ENCODE assay signal across 8 cellular contexts in genomic region chr13:113904411-113904810, GRCh38. TPM values are rescaled to one million over a fixed set of nuclear protein-coding genes. Genes with fewer than 3 reads are reported as not detected.
DNase-seq lines count a peak whose midpoint lies in the region; ATAC-seq and TF ChIP-seq lines count a peak whose summit lies in the region.

No MANE protein-coding gene starts in this region.

- peaks cover 32% of the 10 kb centered on the region for H3K27me3 Mint-ChIP-seq in activated CD8-positive, alpha-beta memory T cell treated with anti-CD3 and anti-CD28 coated beads, Interleukin-2, amount 10 ng/mL, durations not matched to agents 7 days and 5 days

- POLR2A ChIA-PET in HEK293 (lab: Yijun Ruan, JAX), result no interaction called here

- peaks cover 6% of the 10 kb centered on the region; the same call in 1 of the 2 replicates for H3K4me1 ChIP-seq in BE2C
- peaks cover 6% of the 10 kb centered on the region; the same call in 1 of the 2 replicates for H3K4me1 ChIP-seq in HEK293 (ENCODE audit: control insufficient read depth, insufficient read depth, low read length)
- H3K4me1 ChIP-seq in left ventricle myocardium inferior, result peaks cover 15% of the 10 kb centered on the region

- TF ChIP-seq CTCF in BE2C (IDR thresholded peaks at IDR 0.05; ENCODE audit: low read depth, low read length) (peak; percentile 88), HEK293 (tag by site-specific recombination; IDR thresholded peaks at IDR 0.05) (no peak), left ventricle myocardium inferior (IDR thresholded peaks at IDR 0.05; ENCODE audit: borderline replicate concordance) (peak; percentile 84)

- H3K27ac ChIP-seq in HEK293 (ENCODE audit: extremely low read depth, low read depth, low read length) (no peak overlapping the region), left ventricle myocardium inferior (replicated peaks) (no peak overlapping the region)

- H3K9me3 ChIP-seq in BE2C, result no peaks in the 10 kb centered on the region
- H3K9me3 ChIP-seq in HEK293 (ENCODE audit: control insufficient read depth, insufficient read depth, low read depth, low read length), result no peaks in the 10 kb centered on the region
- H3K9me3 ChIP-seq in left ventricle myocardium inferior (replicated peaks), result no peaks in the 10 kb centered on the region

- intact Hi-C loops in left ventricle myocardium inferior (cut with micrococcal nuclease), result loop anchor here (5.0 kb wide), 1 partner anchor 87 kb away; no protein-coding TSS in a partner anchor

- DNase-seq in BE2C (peak; percentile 73), left ventricle myocardium inferior (peak; percentile 64), NCI-H2107 (lab: John Stamatoyannopoulos, UW) (no peak)
- peak; percentile 42 for DNase-seq in activated CD8-positive, alpha-beta memory T cell treated with anti-CD3 and anti-CD28 coated beads, Interleukin-2, amount 10 ng/mL, durations not matched to agents 7 days and 5 days
- DNase-seq in stimulated activated effector memory CD8-positive, alpha-beta T cell treated with anti-CD3 and anti-CD28 coated beads, Interleukin-12 subunit alpha, Interleukin-12 subunit beta, amount 100 ng/mL, for 72 hours (ENCODE audit: low spot score in 2 of 2), result peak in 1 of 2 donors; percentile 49

- H3K36me3 ChIP-seq in BE2C (no peaks in the 10 kb centered on the region), HEK293 (ENCODE audit: control insufficient read depth in 2 of 2, insufficient read depth in 1 of 2, low read length in 2 of 2) (no peaks in the 10 kb centered on the region), left ventricle myocardium inferior (no peaks in the 10 kb centered on the region)

- H3K4me3 Mint-ChIP-seq in activated CD8-positive, alpha-beta memory T cell treated with anti-CD3 and anti-CD28 coated beads, Interleukin-2, amount 10 ng/mL, durations not matched to agents 7 days and 5 days, result no peak overlapping the region
- H3K4me3 Mint-ChIP-seq in stimulated activated effector memory CD8-positive, alpha-beta T cell treated with anti-CD3 and anti-CD28 coated beads, Interleukin-12 subunit alpha, Interleukin-12 subunit beta, amount 100 ng/mL, for 72 hours, result no peak overlapping the region

- no peaks in the 10 kb centered on the region for H3K4me1 Mint-ChIP-seq in activated CD8-positive, alpha-beta memory T cell treated with anti-CD3 and anti-CD28 coated beads, Interleukin-2, amount 10 ng/mL, durations not matched to agents 7 days and 5 days
- peaks cover 4% of the 10 kb centered on the region for H3K4me1 Mint-ChIP-seq in stimulated activated effector memory CD8-positive, alpha-beta T cell treated with anti-CD3 and anti-CD28 coated beads, Interleukin-12 subunit alpha, Interleukin-12 subunit beta, amount 100 ng/mL, for 72 hours

- H3K27ac Mint-ChIP-seq in activated CD8-positive, alpha-beta memory T cell treated with anti-CD3 and anti-CD28 coated beads, Interleukin-2, amount 10 ng/mL, durations not matched to agents 7 days and 5 days, result no peak overlapping the region
- no peak overlapping the region for H3K27ac Mint-ChIP-seq in stimulated activated effector memory CD8-positive, alpha-beta T cell treated with anti-CD3 and anti-CD28 coated beads, Interleukin-12 subunit alpha, Interleukin-12 subunit beta, amount 100 ng/mL, for 72 hours

- H3K27me3 ChIP-seq in BE2C (peaks cover 18% of the 10 kb centered on the region), left ventricle myocardium inferior (ENCODE audit: low read depth) (no peaks in the 10 kb centered on the region)

- ATAC-seq in activated CD8-positive, alpha-beta memory T cell treated with anti-CD3 and anti-CD28 coated beads, Interleukin-2, amount 10 ng/mL, durations not matched to agents 7 days and 5 days, result peak; percentile 47
- peak; percentile 67 for ATAC-seq in stimulated activated effector memory CD8-positive, alpha-beta T cell treated with anti-CD3 and anti-CD28 coated beads, Interleukin-12 subunit alpha, Interleukin-12 subunit beta, amount 100 ng/mL, for 72 hours
- ATAC-seq in GM18505 (IDR thresholded peaks at IDR 0.05; ENCODE audit: unreplicated experiment) (no peak), HG03175 (IDR thresholded peaks at IDR 0.05; ENCODE audit: unreplicated experiment) (no peak)

- no peaks in the 10 kb centered on the region for H3K9me3 Mint-ChIP-seq in activated CD8-positive, alpha-beta memory T cell treated with anti-CD3 and anti-CD28 coated beads, Interleukin-2, amount 10 ng/mL, durations not matched to agents 7 days and 5 days (ENCODE audit: low read depth)
- no peaks in the 10 kb centered on the region for H3K9me3 Mint-ChIP-seq in stimulated activated effector memory CD8-positive, alpha-beta T cell treated with anti-CD3 and anti-CD28 coated beads, Interleukin-12 subunit alpha, Interleukin-12 subunit beta, amount 100 ng/mL, for 72 hours

- no peak for TF ChIP-seq POLR2A in GM18505 (IDR thresholded peaks at IDR 0.05; ENCODE audit: borderline replicate concordance, extremely low read depth, insufficient read depth, insufficient read length)

- H3K36me3 Mint-ChIP-seq in activated CD8-positive, alpha-beta memory T cell treated with anti-CD3 and anti-CD28 coated beads, Interleukin-2, amount 10 ng/mL, durations not matched to agents 7 days and 5 days, result no peaks in the 10 kb centered on the region
- no peaks in the 10 kb centered on the region for H3K36me3 Mint-ChIP-seq in stimulated activated effector memory CD8-positive, alpha-beta T cell treated with anti-CD3 and anti-CD28 coated beads, Interleukin-12 subunit alpha, Interleukin-12 subunit beta, amount 100 ng/mL, for 72 hours

- H3K4me3 ChIP-seq in BE2C (ENCODE audit: low read depth, low read length) (no peak overlapping the region), HEK293 (ENCODE audit: low read depth, low read length) (no peak overlapping the region), left ventricle myocardium inferior (no peak overlapping the region)

- CTCF ChIA-PET in HEK293 (lab: Yijun Ruan, JAX), result no interaction called here
- CTCF ChIA-PET in activated CD8-positive, alpha-beta memory T cell treated with anti-CD3 and anti-CD28 coated beads, Interleukin-2, amount 10 ng/mL, durations not matched to agents 7 days and 5 days (lab: Charles Lee), result interaction anchor here (1.3 to 1.4 kb wide), 2 partner anchors 88 to 89 kb away, joined by 3 to 4 read pairs; no protein-coding TSS in a partner anchor

TF ChIP-seq in HEK293, 187 proteins besides CTCF, POLR2A, EP300 and RAD21 (continues in another document):
- TF ChIP-seq ZFP41 (tag by site-specific recombination; IDR thresholded peaks at IDR 0.05; ENCODE audit: borderline replicate concordance) (no peak), ZNF660 (tag by site-specific recombination; IDR thresholded peaks at IDR 0.05) (no peak), ZNF510 (tag by site-specific recombination; IDR thresholded peaks at IDR 0.05; ENCODE audit: insufficient replicate concordance) (no peak), ZBTB1 (tag by site-specific recombination; IDR thresholded peaks at IDR 0.05) (no peak), ZNF600 (tag by site-specific recombination; IDR thresholded peaks at IDR 0.05) (peak; percentile 55; the same call in 1 of the 2 replicates), GLI4 (tag by site-specific recombination; IDR thresholded peaks at IDR 0.05) (no peak), ZNF670 (tag by site-specific recombination; IDR thresholded peaks at IDR 0.05; ENCODE audit: low read depth) (no peak), ZFP37 (tag by site-specific recombination; IDR thresholded peaks at IDR 0.05) (no peak), ZFHX2 (tag by site-specific recombination; conservative IDR thresholded peaks at IDR 0.05) (0 out of 2 replicates have a peak, but pooled peaks have one; percentile 12), ZNF248 (tag by site-specific recombination; IDR thresholded peaks at IDR 0.05) (no peak), ZBTB6 (tag by site-specific recombination; IDR thresholded peaks at IDR 0.05) (no peak), ZNF843 (tag by site-specific recombination; IDR thresholded peaks at IDR 0.05) (no peak), ZNF362 (tag by site-specific recombination; IDR thresholded peaks at IDR 0.05) (no peak), ZNF777 (tag by site-specific recombination; IDR thresholded peaks at IDR 0.05; ENCODE audit: borderline replicate concordance) (no peak), ZNF2 (tag by site-specific recombination; IDR thresholded peaks at IDR 0.05) (0 out of 2 replicates have a peak, but pooled peaks have one; percentile 33), ZNF239 (tag by site-specific recombination; IDR thresholded peaks at IDR 0.05) (no peak), ATF2 (tag by site-specific recombination; IDR thresholded peaks at IDR 0.05; ENCODE audit: low read depth) (no peak)

RNA-seq across cellular contexts. Expression of gene GAS6, which starts 40.5 kb away (rescaled TPM):
- 9.9 TPM for polyA plus RNA-seq in BE2C (2012; ENCODE audit: insufficient read depth, insufficient read length, low read depth)
- total RNA-seq in activated CD8-positive, alpha-beta memory T cell treated with anti-CD3 and anti-CD28 coated beads, Interleukin-2, amount 10 ng/mL, durations not matched to agents 7 days and 5 days, result under 1 TPM; 0.15 to 0.23 TPM
- 186 TPM for total RNA-seq in left ventricle myocardium inferior

Comparison
In these comparisons a context has a peak if more than half of its experiments do, and no peak if none do; other contexts are left out.
1. ATAC-seq: peak in activated CD8-positive, alpha-beta memory T cell treated with anti-CD3 and anti-CD28 coated beads, Interleukin-2, amount 10 ng/mL, durations not matched to agents 7 days and 5 days (single experiment) and stimulated activated effector memory CD8-positive, alpha-beta T cell treated with anti-CD3 and anti-CD28 coated beads, Interleukin-12 subunit alpha, Interleukin-12 subunit beta, amount 100 ng/mL, for 72 hours (single experiment); none in GM18505 (single experiment) and HG03175 (single experiment).
2. RNA of gene GAS6, which starts 40.5 kb away (total RNA-seq): 186 TPM in left ventricle myocardium inferior (single experiment); 0.15 to 0.23 TPM in activated CD8-positive, alpha-beta memory T cell treated with anti-CD3 and anti-CD28 coated beads, Interleukin-2, amount 10 ng/mL, durations not matched to agents 7 days and 5 days; every median in the first group is over 100 times any median in the second.